31 cellular contexts compared by ENCODE assay signal in the genomic region with DNA sequence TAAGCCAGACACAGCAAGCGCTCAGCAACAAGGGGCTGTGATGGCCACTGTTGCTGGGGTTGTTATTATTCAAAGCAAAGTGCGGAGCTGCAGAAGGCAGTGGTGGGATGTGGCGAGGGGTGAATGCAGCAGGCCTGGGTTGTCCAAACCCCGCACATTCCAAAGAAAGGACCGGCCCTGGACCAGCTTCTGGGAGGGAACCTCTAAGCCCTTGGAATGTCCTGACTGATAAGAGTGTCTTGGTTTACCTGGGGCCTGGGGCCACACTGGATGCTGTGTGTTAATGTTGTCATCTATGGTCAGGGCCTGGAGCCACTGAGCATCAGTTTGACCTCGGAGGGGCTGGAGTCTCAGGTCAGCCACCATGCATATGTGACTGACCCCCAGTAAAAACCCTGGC. TPM values are rescaled to one million over a fixed set of nuclear protein-coding genes. Genes with fewer than 3 reads are reported as not detected.
"Had no signal": no experiment of that assay in that cellular context is flagged by ENCODE, and none has a peak within 500 bp of the region (broad histone marks: within the 10 kb centered on the region; RNA-seq: fewer than 3 reads in every experiment).

No MANE protein-coding gene starts in this region.

- H3K4me1 ChIP-seq: ascending aorta, esophagus squamous epithelium, gastroesophageal sphincter, heart left ventricle, tibial artery had no signal

- H3K9me3 Mint-ChIP-seq: activated CD4-positive, alpha-beta T cell treated with anti-CD3 and anti-CD28 coated beads, Interleukin-2, amount 10 ng/mL, durations not matched to agents 7 days and 5 days; activated naive CD4-positive, alpha-beta T cell treated with anti-CD3 and anti-CD28 coated beads, Interleukin-2, amount 50 U/mL, for 24 hours; effector memory CD8-positive, alpha-beta T cell; memory B cell; naive B cell; stimulated activated naive CD8-positive, alpha-beta T cell treated with anti-CD3 and anti-CD28 coated beads, Interleukin-15, Interleukin-2, amounts not matched to agents 100 ng/mL and 50 ng/mL, for 24 hours; T-cell; T-helper 2 cell treated with Interferon-gamma antibody and Interleukin-4, amounts not matched to agents 5 μg/mL and 100 μg/mL, for 36 hours had no signal

- H3K27ac ChIP-seq: ascending aorta, dorsolateral prefrontal cortex, esophagus squamous epithelium, gastroesophageal sphincter, heart left ventricle, tibial artery, VCaP had no signal

- H3K4me3 ChIP-seq: ascending aorta, dorsolateral prefrontal cortex, esophagus squamous epithelium, gastroesophageal sphincter, heart left ventricle, tibial artery had no signal

- H3K27ac Mint-ChIP-seq: activated CD4-positive, alpha-beta T cell treated with anti-CD3 and anti-CD28 coated beads, Interleukin-2, amount 10 ng/mL, durations not matched to agents 7 days and 5 days; activated CD8-positive, alpha-beta T cell treated with anti-CD3 and anti-CD28 coated beads, Interleukin-2, amount 10 ng/mL, durations not matched to agents 7 days and 5 days; activated naive CD4-positive, alpha-beta T cell treated with anti-CD3 and anti-CD28 coated beads, Interleukin-2, amount 50 U/mL, for 24 hours; effector memory CD8-positive, alpha-beta T cell; memory B cell; naive B cell; stimulated activated naive CD8-positive, alpha-beta T cell treated with anti-CD3 and anti-CD28 coated beads, Interleukin-15, Interleukin-2, amounts not matched to agents 100 ng/mL and 50 ng/mL, for 24 hours; T-cell; T-helper 2 cell treated with Interferon-gamma antibody and Interleukin-4, amounts not matched to agents 5 μg/mL and 100 μg/mL, for 36 hours had no signal

- H3K27me3 Mint-ChIP-seq: activated CD4-positive, alpha-beta T cell treated with anti-CD3 and anti-CD28 coated beads, Interleukin-2, amount 10 ng/mL, durations not matched to agents 7 days and 5 days; activated naive CD4-positive, alpha-beta T cell treated with anti-CD3 and anti-CD28 coated beads, Interleukin-2, amount 50 U/mL, for 24 hours; effector memory CD8-positive, alpha-beta T cell; memory B cell; naive B cell; stimulated activated naive CD8-positive, alpha-beta T cell treated with anti-CD3 and anti-CD28 coated beads, Interleukin-15, Interleukin-2, amounts not matched to agents 100 ng/mL and 50 ng/mL, for 24 hours; T-cell had no signal

- DNase-seq: activated CD4-positive, alpha-beta T cell treated with anti-CD3 and anti-CD28 coated beads, Interleukin-2, amount 10 ng/mL, durations not matched to agents 7 days and 5 days; activated CD8-positive, alpha-beta T cell treated with anti-CD3 and anti-CD28 coated beads, Interleukin-2, amount 10 ng/mL, durations not matched to agents 7 days and 5 days; activated gamma-delta T cell treated with Interleukin-2 at 50 U/mL for 16 hours; activated T-cell treated with anti-CD3 and anti-CD28 coated beads, Interleukin-2, amount 50 U/mL, for 1 hour; central memory CD4-positive, alpha-beta T cell; dorsolateral prefrontal cortex; effector memory CD8-positive, alpha-beta T cell; esophagus squamous epithelium; heart left ventricle; left colon; naive B cell; right cardiac atrium; stimulated activated CD4-positive, alpha-beta T cell treated with anti-CD3 and anti-CD28 coated beads, Interleukin-12 subunit alpha, Interleukin-12 subunit beta, amount 100 ng/mL, for 4 hours; substantia nigra; T-cell; tibial artery had no signal

- H3K9me3 ChIP-seq: ascending aorta, esophagus squamous epithelium, gastroesophageal sphincter, heart left ventricle, tibial artery had no signal

- H3K27me3 ChIP-seq: ascending aorta, dorsolateral prefrontal cortex, esophagus squamous epithelium, gastroesophageal sphincter, heart left ventricle, tibial artery had no signal

- H3K4me3 Mint-ChIP-seq: activated CD4-positive, alpha-beta T cell treated with anti-CD3 and anti-CD28 coated beads, Interleukin-2, amount 10 ng/mL, durations not matched to agents 7 days and 5 days; activated CD8-positive, alpha-beta T cell treated with anti-CD3 and anti-CD28 coated beads, Interleukin-2, amount 10 ng/mL, durations not matched to agents 7 days and 5 days; activated naive CD4-positive, alpha-beta T cell treated with anti-CD3 and anti-CD28 coated beads, Interleukin-2, amount 50 U/mL, for 24 hours; effector memory CD8-positive, alpha-beta T cell; memory B cell; naive B cell; stimulated activated naive CD8-positive, alpha-beta T cell treated with anti-CD3 and anti-CD28 coated beads, Interleukin-15, Interleukin-2, amounts not matched to agents 100 ng/mL and 50 ng/mL, for 24 hours; T-cell; T-helper 2 cell treated with Interferon-gamma antibody and Interleukin-4, amounts not matched to agents 5 μg/mL and 100 μg/mL, for 36 hours had no signal

- ATAC-seq: activated CD4-positive, CD25-positive, alpha-beta regulatory T cell treated with anti-CD3 and anti-CD28 coated beads, Interleukin-2, amount 50 U/mL, for 24 hours; activated CD8-positive, alpha-beta T cell treated with anti-CD3 and anti-CD28 coated beads, Interleukin-2, amount 10 ng/mL, durations not matched to agents 7 days and 5 days; effector memory CD8-positive, alpha-beta T cell; gastroesophageal sphincter; heart left ventricle; left colon; right cardiac atrium; T-cell had no signal

- H3K36me3 ChIP-seq: ascending aorta had no signal

RNA-seq across cellular contexts. Expression of gene SYNGR4, which starts 8.6 kb away (rescaled TPM):
- total RNA-seq: activated CD4-positive, alpha-beta T cell treated with anti-CD3 and anti-CD28 coated beads, Interleukin-2, amount 10 ng/mL, durations not matched to agents 7 days and 5 days; activated CD8-positive, alpha-beta T cell treated with anti-CD3 and anti-CD28 coated beads, Interleukin-2, amount 10 ng/mL, durations not matched to agents 7 days and 5 days; ascending aorta; esophagus squamous epithelium; gastroesophageal sphincter; heart left ventricle; left colon; lower leg skin; mucosa of gallbladder; osteocyte; pulmonary artery endothelial cell; right cardiac atrium; skeletal muscle tissue; T-cell; urinary bladder had no signal
- polyA plus RNA-seq: heart left ventricle, keratinocyte, right cardiac atrium, urinary bladder had no signal
